8 cellular contexts compared by ENCODE assay signal in the genomic region with DNA sequence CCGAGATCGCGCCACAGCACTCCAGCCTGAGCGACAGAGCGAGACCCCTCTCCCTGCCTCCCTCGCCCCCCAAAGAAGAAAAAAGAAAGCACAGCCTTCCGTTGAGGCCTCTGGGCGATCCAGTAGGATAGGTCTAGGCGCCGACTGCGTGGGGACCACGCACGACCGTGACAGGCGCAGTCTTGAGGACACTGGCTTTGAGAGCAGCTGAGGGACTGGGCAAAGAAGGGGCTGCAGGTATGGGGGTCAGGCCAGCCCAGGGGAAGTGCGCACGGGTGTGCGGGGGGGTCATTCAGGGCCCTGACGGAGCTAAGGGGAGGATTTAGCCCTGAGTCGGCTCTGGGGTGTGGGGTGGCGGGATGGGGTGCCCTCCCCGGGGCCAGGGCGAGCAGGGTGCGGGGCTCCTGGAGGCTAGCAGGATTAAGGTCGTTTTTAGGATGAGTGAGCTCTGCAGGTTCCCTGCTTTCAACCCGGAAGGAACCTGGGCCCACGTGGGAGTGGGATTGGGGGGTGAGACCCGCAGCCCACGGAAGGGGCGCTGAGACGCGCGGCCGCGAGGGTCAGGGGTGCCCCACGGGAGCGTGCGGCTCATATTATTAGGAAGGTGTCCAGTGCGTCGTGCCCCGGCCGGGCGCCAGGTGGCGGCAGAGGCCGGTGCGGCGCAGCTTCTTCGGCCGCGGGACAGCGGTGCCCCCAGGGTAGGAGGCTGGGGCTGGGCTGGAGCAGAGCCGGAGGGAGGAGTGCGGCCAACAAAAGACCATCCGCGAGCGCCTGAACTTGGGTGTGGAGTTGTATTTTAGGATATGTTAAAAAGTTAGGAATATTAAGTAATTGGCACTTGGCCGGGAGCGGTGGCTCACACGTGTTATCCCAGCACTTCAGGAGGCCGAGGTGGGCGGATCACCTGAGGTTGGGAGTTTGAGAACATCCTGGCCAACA. TPM values are rescaled to one million over a fixed set of nuclear protein-coding genes. Genes with fewer than 3 reads are reported as not detected.
A peak's percentile ranks its signal among the peaks of the same experiment; 100 is the strongest.
DNase-seq lines count a peak whose midpoint lies in the region; ATAC-seq and TF ChIP-seq lines count a peak whose summit lies in the region.

No MANE protein-coding gene starts in this region.

- H3K4me1 ChIP-seq in RWPE2 (ENCODE audit: insufficient read depth, poor library complexity, severe bottlenecking): peaks cover 12% of the 10 kb centered on the region

- no peak overlapping the region for H3K27ac ChIP-seq in RWPE2 (ENCODE audit: poor library complexity, severe bottlenecking)

- no peaks in the 10 kb centered on the region for H3K9me3 ChIP-seq in RWPE2 (ENCODE audit: severe bottlenecking)

- TF ChIP-seq CTCF in RWPE2 (IDR thresholded peaks at IDR 0.05; ENCODE audit: poor library complexity, severe bottlenecking): peak; percentile 95

- H3K36me3 ChIP-seq in RWPE2 (ENCODE audit: low read depth): no peaks in the 10 kb centered on the region

- ATAC-seq in GM21526 (IDR thresholded peaks at IDR 0.05; ENCODE audit: low FRiP score, unreplicated experiment) (peak; percentile 94), RWPE2 (ENCODE audit: low read depth) (peak; percentile 81), Right ventricle myocardium superior (ENCODE audit: poor library complexity) (peak; percentile 99)
- peak; percentile 84 to 88 for ATAC-seq in activated naive CD4-positive, alpha-beta T cell treated with anti-CD3 and anti-CD28 coated beads, Interleukin-2, amount 50 U/mL, for 72 hours

- DNase-seq in G401 (ENCODE audit: low spot score) (peak; percentile 43), HT1080 (ENCODE audit: low read depth) (peak; percentile 66), RWPE2 (ENCODE audit: low spot score) (no peak), Right ventricle myocardium superior (peak; percentile 80), posterior cingulate gyrus (peak in 8 of 10 donors; percentile 23 to 94 (median 62)), occipital lobe (lab: John Stamatoyannopoulos, UW) (no peak)
- peak; percentile 65 to 66 for DNase-seq in activated naive CD4-positive, alpha-beta T cell treated with anti-CD3 and anti-CD28 coated beads, Interleukin-2, amount 50 U/mL, for 72 hours (ENCODE audit: low spot score in 2 of 2)

- H3K36me3 Mint-ChIP-seq in activated naive CD4-positive, alpha-beta T cell treated with anti-CD3 and anti-CD28 coated beads, Interleukin-2, amount 50 U/mL, for 72 hours: no peaks in the 10 kb centered on the region

- no peaks in the 10 kb centered on the region for H3K9me3 Mint-ChIP-seq in activated naive CD4-positive, alpha-beta T cell treated with anti-CD3 and anti-CD28 coated beads, Interleukin-2, amount 50 U/mL, for 72 hours

- H3K4me3 ChIP-seq in RWPE2 (ENCODE audit: severe bottlenecking): peak overlapping the region; percentile 19

- in situ Hi-C loops in G401 (cut with HindIII; ENCODE audit: low sequenced_read_pairs): no loop called here

- no peak overlapping the region for H3K27ac Mint-ChIP-seq in activated naive CD4-positive, alpha-beta T cell treated with anti-CD3 and anti-CD28 coated beads, Interleukin-2, amount 50 U/mL, for 72 hours

- H3K27me3 ChIP-seq in RWPE2 (ENCODE audit: insufficient read depth, poor library complexity, severe bottlenecking): no peaks in the 10 kb centered on the region

- intact Hi-C loops in Right ventricle myocardium superior (cut with DNase I) (loop anchor here (2.0 to 10.0 kb wide), 3 partner anchors 73 to 181 kb away; no protein-coding TSS in a partner anchor), posterior cingulate gyrus (cut with DNase I) (loop anchor here (2.0 to 10.0 kb wide), 4 partner anchors 75 to 403 kb away; no protein-coding TSS in a partner anchor)

RNA-seq across cellular contexts. Expression of a gene that starts 20.5 kb away (rescaled TPM):
- 2.5 and 4.8 TPM in 2 replicates for total RNA-seq in G401 (2014; rRNA removed; shearing (Covaris generic))
- total RNA-seq in HT1080 (2014; rRNA removed; shearing (Covaris generic)): 3.9 and 11.8 TPM in 2 replicates
- 4.1 and 4.6 TPM in 2 replicates for polyA plus RNA-seq in HT1080 (2015; cell fraction: cytosol; rRNA removed)
- 10.6 and 13.0 TPM in 2 replicates for polyA plus RNA-seq in HT1080 (2015; cell fraction: nucleus; rRNA removed)
- 10 to 100 TPM; 17.7 to 24.5 TPM for total RNA-seq in activated naive CD4-positive, alpha-beta T cell treated with anti-CD3 and anti-CD28 coated beads, Interleukin-2, amount 50 U/mL, for 72 hours
- total RNA-seq in Right ventricle myocardium superior (11.7 TPM), occipital lobe (30.3 TPM)

Comparison
In these comparisons a context has a peak if more than half of its experiments do, and no peak if none do; other contexts are left out.
1. DNase-seq: peak in G401 (single experiment), HT1080 (single experiment), activated naive CD4-positive, alpha-beta T cell treated with anti-CD3 and anti-CD28 coated beads, Interleukin-2, amount 50 U/mL, for 72 hours (2 of 2), Right ventricle myocardium superior (single experiment) and posterior cingulate gyrus (8 of 10); none in RWPE2 (single experiment) and occipital lobe (single experiment).
2. Peak in every context shown above with its lines, with median percentiles within 50 percentile points of each other: ATAC-seq.